Comparison of ENCODE assay signal across 9 cellular contexts in the genomic region with DNA sequence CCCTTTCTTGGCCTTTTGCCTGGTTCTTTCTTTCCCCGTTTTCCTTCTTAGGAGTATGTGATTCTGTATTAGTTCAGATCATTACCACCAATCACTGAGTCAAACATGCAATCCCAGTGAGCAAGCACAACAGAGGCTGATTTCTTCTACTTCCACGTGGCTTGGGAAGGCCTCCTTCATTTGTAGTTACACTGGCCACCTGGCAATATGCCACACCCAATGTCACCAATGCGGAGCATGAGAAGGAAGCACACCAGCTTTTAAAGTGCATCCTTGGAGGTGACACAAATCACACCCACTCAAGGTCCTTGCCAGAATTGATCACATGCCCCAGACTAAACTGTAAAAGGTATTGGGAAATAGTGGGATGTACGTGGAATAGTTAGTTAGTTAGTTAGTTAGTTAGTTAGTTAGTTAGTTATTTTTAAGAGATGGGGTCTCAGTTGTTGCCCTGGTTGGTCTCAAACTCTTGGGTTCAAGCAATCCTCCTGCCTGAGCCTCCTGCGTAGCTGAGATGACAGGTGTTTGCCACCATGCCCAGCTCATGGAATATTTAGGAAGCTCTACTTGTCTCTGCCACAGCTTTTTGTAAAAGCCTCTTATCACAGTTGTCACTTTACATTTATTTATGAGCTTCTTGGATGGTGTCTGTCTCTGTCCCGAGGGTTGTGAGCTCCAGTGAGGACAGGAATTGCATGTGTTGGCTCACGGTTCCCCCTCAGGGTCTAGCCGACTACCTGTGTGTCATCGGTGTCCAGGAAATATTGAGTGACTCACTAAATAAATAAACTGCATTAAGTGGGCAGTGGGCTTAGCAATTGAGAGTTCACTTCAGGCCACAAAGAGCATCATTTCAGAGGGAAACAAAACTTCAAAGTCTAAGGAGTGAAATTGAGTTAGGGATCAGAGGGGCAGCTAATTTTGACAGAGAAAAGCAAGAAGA. TPM values are rescaled to one million over a fixed set of nuclear protein-coding genes. Genes with fewer than 3 reads are reported as not detected.
DNase-seq lines count a peak whose midpoint lies in the region; ATAC-seq and TF ChIP-seq lines count a peak whose summit lies in the region.
"Had no signal": no experiment of that assay in that cellular context is flagged by ENCODE, and none has a peak within 500 bp of the region (broad histone marks: within the 10 kb centered on the region; RNA-seq: fewer than 3 reads in every experiment).

No MANE protein-coding gene starts in this region.

- H3K27ac ChIP-seq in cardiac muscle cell (peak overlapping the region; percentile 66), RWPE2 (ENCODE audit: poor library complexity, severe bottlenecking) (peak overlapping the region; percentile 85), foreskin keratinocyte (peak overlapping the region; percentile 89), stomach smooth muscle (ENCODE audit: low read length) (peak overlapping the region; percentile 19)

- DNase-seq in cardiac muscle cell (ENCODE audit: low read depth in 1 of 2, low spot score in 1 of 2) (no peak), Right ventricle myocardium superior (no peak), RWPE2 (ENCODE audit: low spot score) (peak; percentile 83), foreskin keratinocyte (peak; percentile 67 to 85)
- no peak for DNase-seq in activated naive CD4-positive, alpha-beta T cell treated with Interleukin-2 at 50 U/mL for 16 hours
- DNase-seq: activated CD4-positive, alpha-beta T cell treated with anti-CD3 and anti-CD28 coated beads, Interleukin-2, amount 50 U/mL, for 4 hours had no signal

- H3K4me3 ChIP-seq in cardiac muscle cell (no peak overlapping the region), RWPE2 (ENCODE audit: severe bottlenecking) (no peak overlapping the region), stomach smooth muscle (ENCODE audit: low read length in 2 of 2) (no peak overlapping the region)

- peaks cover 3% of the 10 kb centered on the region for H3K4me1 ChIP-seq in cardiac muscle cell (ENCODE audit: low read depth)
- peaks cover 45% of the 10 kb centered on the region for H3K4me1 ChIP-seq in RWPE2 (ENCODE audit: insufficient read depth, poor library complexity, severe bottlenecking)
- peaks cover 58% of the 10 kb centered on the region for H3K4me1 ChIP-seq in foreskin keratinocyte
- no peaks in the 10 kb centered on the region for H3K4me1 ChIP-seq in stomach smooth muscle (ENCODE audit: control insufficient read depth, insufficient read depth, low read length)

- H3K9me3 ChIP-seq in cardiac muscle cell (ENCODE audit: low read depth) (no peaks in the 10 kb centered on the region), RWPE2 (ENCODE audit: severe bottlenecking) (no peaks in the 10 kb centered on the region), stomach smooth muscle (ENCODE audit: control insufficient read depth in 2 of 2, low read length in 2 of 2) (peaks cover 0 to 4% of the 10 kb centered on the region in 2 donors)

- no peaks in the 10 kb centered on the region for H3K27me3 ChIP-seq in cardiac muscle cell
- H3K27me3 ChIP-seq in RWPE2 (ENCODE audit: insufficient read depth, poor library complexity, severe bottlenecking) = no peaks in the 10 kb centered on the region
- H3K27me3 ChIP-seq in foreskin keratinocyte = no peaks in the 10 kb centered on the region
- H3K27me3 ChIP-seq in stomach smooth muscle (ENCODE audit: control insufficient read depth in 1 of 2, insufficient read depth in 2 of 2, low read length in 2 of 2) = no peaks in the 10 kb centered on the region

- no peaks in the 10 kb centered on the region for H3K36me3 ChIP-seq in cardiac muscle cell
- H3K36me3 ChIP-seq in RWPE2 (ENCODE audit: low read depth) = no peaks in the 10 kb centered on the region
- no peaks in the 10 kb centered on the region for H3K36me3 ChIP-seq in stomach smooth muscle (ENCODE audit: control insufficient read depth in 2 of 2, insufficient read depth in 2 of 2, low read length in 2 of 2)

- intact Hi-C loops in Right ventricle myocardium superior (cut with DNase I) = no loop called here

- TF ChIP-seq CTCF in cardiac muscle cell (IDR thresholded peaks at IDR 0.05; ENCODE audit: low read depth, low read length) (no peak), RWPE2 (IDR thresholded peaks at IDR 0.05; ENCODE audit: poor library complexity, severe bottlenecking) (no peak), foreskin keratinocyte (conservative IDR thresholded peaks at IDR 0.05) (no peak)

- ATAC-seq in Right ventricle myocardium superior (ENCODE audit: poor library complexity) (no peak), RWPE2 (ENCODE audit: low read depth) (peak; percentile 79), foreskin keratinocyte (peak; percentile 48), HG02973 (IDR thresholded peaks at IDR 0.05; ENCODE audit: unreplicated experiment) (no peak), HG02642 (IDR thresholded peaks at IDR 0.05; ENCODE audit: poor library complexity, unreplicated experiment) (no peak)

- H3K9ac ChIP-seq in stomach smooth muscle (ENCODE audit: low read length in 2 of 2) = no peak overlapping the region

RNA-seq across cellular contexts. Expression of a gene that starts 28.1 kb away (rescaled TPM):
- total RNA-seq in cardiac muscle cell = 31.9 and 32.3 TPM in 2 replicates
- polyA plus RNA-seq in cardiac muscle cell = 36.2 and 36.7 TPM in 2 replicates
- 80.9 TPM for total RNA-seq in Right ventricle myocardium superior
- total RNA-seq in foreskin keratinocyte = 179 and 191 TPM in 2 replicates
- polyA plus RNA-seq in foreskin keratinocyte = 67.8 and 73.5 TPM in 2 replicates

Comparison
In these comparisons a context has a peak if more than half of its experiments do, and no peak if none do; other contexts are left out.
1. DNase-seq: peak in RWPE2 (single experiment) and foreskin keratinocyte (2 of 2); none in cardiac muscle cell (0 of 2), Right ventricle myocardium superior (single experiment) and activated naive CD4-positive, alpha-beta T cell treated with Interleukin-2 at 50 U/mL for 16 hours (single experiment).
2. H3K27ac ChIP-seq: peak in every context shown above with its lines; median percentile 89 in foreskin keratinocyte; 85 in RWPE2; 66 in cardiac muscle cell; 19 in stomach smooth muscle.
3. ATAC-seq: peak in RWPE2 (single experiment) and foreskin keratinocyte (single experiment); none in Right ventricle myocardium superior (single experiment), HG02973 (single experiment) and HG02642 (single experiment).